Comparison of ENCODE assay signal across 9 cellular contexts in the genomic region with DNA sequence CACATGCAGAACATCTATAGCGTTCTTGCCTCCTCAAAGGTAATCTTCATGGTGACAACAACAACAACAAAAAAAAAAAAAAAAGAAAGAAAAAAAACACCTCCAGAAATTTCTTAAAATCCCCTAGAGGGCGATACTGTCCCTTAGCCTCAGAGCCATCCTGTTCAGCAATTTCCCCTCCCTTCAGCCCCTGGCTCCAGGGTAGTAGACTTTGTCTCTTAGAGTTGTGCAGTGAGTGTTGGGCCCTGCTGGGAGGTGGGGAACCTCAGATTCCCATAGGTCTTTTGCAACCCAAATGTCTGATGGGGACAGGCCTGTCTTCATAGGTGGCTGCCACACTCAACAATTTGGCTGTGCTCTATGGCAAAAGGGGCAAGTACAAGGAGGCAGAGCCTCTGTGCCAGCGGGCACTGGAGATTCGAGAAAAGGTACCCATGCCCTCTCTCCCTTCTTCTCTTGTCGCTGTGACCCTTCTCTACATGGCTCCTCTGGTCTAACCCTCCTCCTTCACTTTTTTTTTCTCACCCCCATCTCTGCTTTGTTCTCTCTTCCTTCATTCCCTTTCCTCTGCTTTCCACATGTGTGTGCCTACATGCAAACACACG. TPM values are rescaled to one million over a fixed set of nuclear protein-coding genes. Genes with fewer than 3 reads are reported as not detected.
A peak's percentile ranks its signal among the peaks of the same experiment; 100 is the strongest.
DNase-seq lines count a peak whose midpoint lies in the region; ATAC-seq and TF ChIP-seq lines count a peak whose summit lies in the region.
"Had no signal": no experiment of that assay in that cellular context is flagged by ENCODE, and none has a peak within 500 bp of the region (broad histone marks: within the 10 kb centered on the region; RNA-seq: fewer than 3 reads in every experiment).

No MANE protein-coding gene starts in this region.

- TF ChIP-seq POLR2A in body of pancreas (IDR thresholded peaks at IDR 0.05): no peak

- H3K27ac ChIP-seq in body of pancreas (no peak overlapping the region), lower lobe of right lung (no peak overlapping the region)
- H3K27ac ChIP-seq: neutrophil had no signal

- H3K27me3 ChIP-seq in body of pancreas (no peaks in the 10 kb centered on the region), lower lobe of right lung (ENCODE audit: low read depth) (no peaks in the 10 kb centered on the region)

- intact Hi-C loops in body of pancreas (cut with DNase I) (loop anchor here (5.0 kb wide), 1 partner anchor 72 kb away; no protein-coding TSS in a partner anchor), lower lobe of right lung (cut with DNase I) (no loop called here)

- peak; percentile 50 for ATAC-seq in body of pancreas
- ATAC-seq in lower lobe of right lung: peak; percentile 59 to 71
- no peak for ATAC-seq in GM21786 (IDR thresholded peaks at IDR 0.05; ENCODE audit: unreplicated experiment)
- no peak for ATAC-seq in GM18907 (IDR thresholded peaks at IDR 0.05; ENCODE audit: unreplicated experiment)

- peaks cover 0 to 11% of the 10 kb centered on the region in 2 donors for H3K36me3 ChIP-seq in body of pancreas (replicated peaks in 1 of 2; ENCODE audit: insufficient read depth in 1 of 2, low read depth in 2 of 2)
- H3K36me3 ChIP-seq in lower lobe of right lung: peaks cover 55% of the 10 kb centered on the region

- WGBS in body of pancreas, 2 donors: 65% methylated on average over 6 of the region's 6 CpGs

- H3K4me3 ChIP-seq in body of pancreas: no peak overlapping the region
- H3K4me3 ChIP-seq in lower lobe of right lung: no peak overlapping the region

- TF ChIP-seq CTCF in GM12874 (IDR thresholded peaks at IDR 0.05; ENCODE audit: insufficient read depth, low read depth, low read length) (peak; percentile 51), body of pancreas (IDR thresholded peaks at IDR 0.05) (peak in 6 of 7 experiments; percentile 20 to 53 (median 34)), lower lobe of right lung (IDR thresholded peaks at IDR 0.05) (peak; percentile 42)

- peak; percentile 26 for DNase-seq in CD1c-positive myeloid dendritic cell (ENCODE audit: extremely low spot score)
- DNase-seq in NCI-H446 treated with DMSO at 0.1 percent for 48 hours (lab: John Stamatoyannopoulos, UW): peak; percentile 36
- DNase-seq in body of pancreas: no peak
- no peak for DNase-seq in lower lobe of right lung
- DNase-seq in activated gamma-delta T cell treated with Interleukin-2 at 50 U/mL for 16 hours: no peak

- no peaks in the 10 kb centered on the region for H3K4me1 ChIP-seq in body of pancreas
- peaks cover 5% of the 10 kb centered on the region for H3K4me1 ChIP-seq in lower lobe of right lung

- H3K9me3 ChIP-seq in body of pancreas (no peaks in the 10 kb centered on the region), lower lobe of right lung (no peaks in the 10 kb centered on the region)
- H3K9me3 ChIP-seq: neutrophil had no signal

RNA-seq across cellular contexts. Expression of a gene that starts 6.0 kb away (rescaled TPM):
- 10 to 100 TPM; 26.4 to 28.0 TPM for total RNA-seq in body of pancreas
- total RNA-seq in lower lobe of right lung: 81.0 TPM

RNA-seq across cellular contexts. Expression of a gene that starts 10.7 kb away (rescaled TPM):
- total RNA-seq in body of pancreas: 10 to 100 TPM; 19.8 to 33.5 TPM
- total RNA-seq in lower lobe of right lung: 45.2 TPM

RNA-seq across cellular contexts. Expression of a gene that starts 10.9 kb away (rescaled TPM):
- total RNA-seq in body of pancreas: 10 to 100 TPM; 13.5 to 15.2 TPM
- 40.1 TPM for total RNA-seq in lower lobe of right lung

RNA-seq across cellular contexts. Expression of a gene that starts 16.5 kb away (rescaled TPM):
- 10 to 100 TPM; 16.3 to 24.4 TPM for total RNA-seq in body of pancreas
- total RNA-seq in lower lobe of right lung: 16.1 TPM

RNA-seq across cellular contexts. Expression of a gene that starts 48.7 kb away (rescaled TPM):
- total RNA-seq in body of pancreas (10 to 100 TPM; 28.3 to 29.7 TPM), lower lobe of right lung (35.3 TPM)

Comparison
In these comparisons a context has a peak if more than half of its experiments do, and no peak if none do; other contexts are left out.
1. DNase-seq: peak in CD1c-positive myeloid dendritic cell (single experiment) and NCI-H446 treated with DMSO at 0.1 percent for 48 hours (single experiment); none in body of pancreas (0 of 4), lower lobe of right lung (single experiment) and activated gamma-delta T cell treated with Interleukin-2 at 50 U/mL for 16 hours (single experiment).
2. ATAC-seq: peak in body of pancreas (single experiment) and lower lobe of right lung (2 of 2); none in GM21786 (single experiment) and GM18907 (single experiment).
3. Peak in every context shown above with its lines, with median percentiles within 50 percentile points of each other: CTCF ChIP-seq.